ENCODE assay signal across 24 cellular contexts in genomic region chrX:44308869-44309268, GRCh38. TPM values are rescaled to one million over a fixed set of nuclear protein-coding genes. Genes with fewer than 3 reads are reported as not detected.
"Had no signal": no experiment of that assay in that cellular context is flagged by ENCODE, and none has a peak within 500 bp of the region (broad histone marks: within the 10 kb centered on the region; RNA-seq: fewer than 3 reads in every experiment).

No MANE protein-coding gene starts in this region.

- H3K9me3 Mint-ChIP-seq: activated CD4-positive, alpha-beta memory T cell treated with anti-CD3 and anti-CD28 coated beads, Interleukin-2, amount 10 ng/mL, durations not matched to agents 7 days and 5 days; activated CD4-positive, alpha-beta T cell treated with anti-CD3 and anti-CD28 coated beads, Interleukin-2, amount 10 ng/mL, durations not matched to agents 24 days and 14 days; activated naive CD4-positive, alpha-beta T cell treated with anti-CD3 and anti-CD28 coated beads for 36 hours; activated T-cell treated with anti-CD3 and anti-CD28 coated beads, Interleukin-2, amount 50 U/mL, for 72 hours; naive B cell; stimulated activated memory B cell treated with anti-CD40 and anti-IgM and Interleukin-4, amounts not matched to agents 10 μg/mL and 1 μg/mL and 100 μg/mL, for 72 hours had no signal

- ATAC-seq: activated CD4-positive, CD25-positive, alpha-beta regulatory T cell treated with anti-CD3 and anti-CD28 coated beads, Interleukin-2, amount 50 U/mL, for 24 hours; activated T-cell treated with anti-CD3 and anti-CD28 coated beads, Interleukin-2, amount 50 U/mL, for 72 hours; gastroesophageal sphincter; left colon; lower lobe of right lung; sciatic nerve; stimulated activated memory B cell treated with anti-CD40 and anti-IgM and Interleukin-4, amounts not matched to agents 10 μg/mL and 1 μg/mL and 100 μg/mL, for 72 hours had no signal

- H3K36me3 ChIP-seq: cardiac muscle cell, gastroesophageal sphincter, lower lobe of right lung, transverse colon had no signal

- H3K27ac ChIP-seq: cardiac muscle cell, epithelial cell of prostate, gastroesophageal sphincter, lower lobe of right lung, transverse colon, VCaP had no signal

- H3K4me1 ChIP-seq: gastroesophageal sphincter, lower lobe of right lung, transverse colon had no signal

- H3K27me3 ChIP-seq: cardiac muscle cell, gastroesophageal sphincter, transverse colon had no signal

- H3K4me3 Mint-ChIP-seq: activated CD4-positive, alpha-beta memory T cell treated with anti-CD3 and anti-CD28 coated beads, Interleukin-2, amount 10 ng/mL, durations not matched to agents 7 days and 5 days; activated CD4-positive, alpha-beta T cell treated with anti-CD3 and anti-CD28 coated beads, Interleukin-2, amount 10 ng/mL, durations not matched to agents 24 days and 14 days; activated naive CD4-positive, alpha-beta T cell treated with anti-CD3 and anti-CD28 coated beads for 36 hours; activated T-cell treated with anti-CD3 and anti-CD28 coated beads, Interleukin-2, amount 50 U/mL, for 72 hours; naive B cell; stimulated activated memory B cell treated with anti-CD40 and anti-IgM and Interleukin-4, amounts not matched to agents 10 μg/mL and 1 μg/mL and 100 μg/mL, for 72 hours had no signal

- H3K27ac Mint-ChIP-seq: activated CD4-positive, alpha-beta memory T cell treated with anti-CD3 and anti-CD28 coated beads, Interleukin-2, amount 10 ng/mL, durations not matched to agents 7 days and 5 days; activated CD4-positive, alpha-beta T cell treated with anti-CD3 and anti-CD28 coated beads, Interleukin-2, amount 10 ng/mL, durations not matched to agents 24 days and 14 days; activated naive CD4-positive, alpha-beta T cell treated with anti-CD3 and anti-CD28 coated beads for 36 hours; activated T-cell treated with anti-CD3 and anti-CD28 coated beads, Interleukin-2, amount 50 U/mL, for 72 hours; naive B cell; stimulated activated memory B cell treated with anti-CD40 and anti-IgM and Interleukin-4, amounts not matched to agents 10 μg/mL and 1 μg/mL and 100 μg/mL, for 72 hours had no signal

- FAIRE-seq: urothelium cell line had no signal

- H3K4me3 ChIP-seq: cardiac muscle cell, gastroesophageal sphincter, lower lobe of right lung, transverse colon had no signal

- H3K36me3 Mint-ChIP-seq: stimulated activated memory B cell treated with anti-CD40 and anti-IgM and Interleukin-4, amounts not matched to agents 10 μg/mL and 1 μg/mL and 100 μg/mL, for 72 hours had no signal

- H3K9me3 ChIP-seq: gastroesophageal sphincter, lower lobe of right lung, transverse colon had no signal

- DNase-seq: activated CD4-positive, alpha-beta memory T cell treated with anti-CD3 and anti-CD28 coated beads, Interleukin-2, amount 10 ng/mL, durations not matched to agents 7 days and 5 days; activated CD4-positive, alpha-beta T cell treated with anti-CD3 and anti-CD28 coated beads, Interleukin-2, amount 10 ng/mL, durations not matched to agents 24 days and 14 days; activated effector memory CD4-positive, alpha-beta T cell treated with Interleukin-2 at 50 U/mL for 16 hours; activated naive CD4-positive, alpha-beta T cell treated with anti-CD3 and anti-CD28 coated beads for 36 hours; activated T-cell treated with anti-CD3 and anti-CD28 coated beads, Interleukin-2, amount 50 U/mL, for 72 hours; amygdala; head of caudate nucleus; left colon; lower lobe of right lung; mesendoderm; naive B cell; occipital lobe; small intestine; stimulated activated CD4-positive, alpha-beta T cell treated with anti-CD3 and anti-CD28 coated beads, Interleukin-2, amount 100 ng/mL, for 24 hours; transverse colon had no signal

- H3K4me1 Mint-ChIP-seq: stimulated activated memory B cell treated with anti-CD40 and anti-IgM and Interleukin-4, amounts not matched to agents 10 μg/mL and 1 μg/mL and 100 μg/mL, for 72 hours had no signal

- H3K27me3 Mint-ChIP-seq: activated CD4-positive, alpha-beta memory T cell treated with anti-CD3 and anti-CD28 coated beads, Interleukin-2, amount 10 ng/mL, durations not matched to agents 7 days and 5 days; activated CD4-positive, alpha-beta T cell treated with anti-CD3 and anti-CD28 coated beads, Interleukin-2, amount 10 ng/mL, durations not matched to agents 24 days and 14 days; naive B cell; stimulated activated memory B cell treated with anti-CD40 and anti-IgM and Interleukin-4, amounts not matched to agents 10 μg/mL and 1 μg/mL and 100 μg/mL, for 72 hours had no signal

RNA-seq across cellular contexts. Expression of gene EFHC2, which starts 34.6 kb away (rescaled TPM):
- total RNA-seq: activated CD4-positive, alpha-beta T cell treated with anti-CD3 and anti-CD28 coated beads, Interleukin-2, amount 10 ng/mL, durations not matched to agents 24 days and 14 days; chondrocyte had no signal
